ENCODE assay signal across 14 cellular contexts in genomic region chr6:167212716-167213011, GRCh38.
DNase-seq lines count a peak whose midpoint lies in the region; ATAC-seq and TF ChIP-seq lines count a peak whose summit lies in the region.
"Had no signal": no experiment of that assay in that cellular context is flagged by ENCODE, and none has a peak within 500 bp of the region (broad histone marks: within the 10 kb centered on the region; RNA-seq: fewer than 3 reads in every experiment).

No MANE protein-coding gene starts in this region.

- DNase-seq in SW 1271 (lab: John Stamatoyannopoulos, UW) (no peak), HuH-7 (ENCODE audit: low spot score) (no peak), GM13977 (ENCODE audit: low spot score) (no peak)
- DNase-seq in stimulated activated CD4-positive, alpha-beta T cell treated with anti-CD3 and anti-CD28 coated beads, Interleukin-2, amount 100 ng/mL, for 48 hours, result no peak
- DNase-seq: CD8-positive, alpha-beta T cell; KBM-7; NCI-H187; NCI-H774; testis had no signal

- in situ Hi-C loops in GM13977 (cut with MboI; ENCODE audit: low pct_unique_long_range_greater_than_20kb, low sequenced_read_pairs, unreplicated experiment), result no loop called here

- ATAC-seq in GM18868 (IDR thresholded peaks at IDR 0.05; ENCODE audit: unreplicated experiment), result peak; percentile 91
- ATAC-seq in GM21390 (IDR thresholded peaks at IDR 0.05; ENCODE audit: unreplicated experiment), result peak; percentile 72
- peak; percentile 66 for ATAC-seq in HG02973 (IDR thresholded peaks at IDR 0.05; ENCODE audit: unreplicated experiment)
- peak; percentile 72 for ATAC-seq in HG03565 (IDR thresholded peaks at IDR 0.05; ENCODE audit: unreplicated experiment)
- ATAC-seq: CD8-positive, alpha-beta T cell; Right ventricle myocardium inferior had no signal

- TF ChIP-seq CTCF in GM13977 (IDR thresholded peaks at IDR 0.05; ENCODE audit: extremely low read depth, insufficient read depth, missing control alignments), result no peak
